Comparison of ENCODE assay signal across 1 cellular context in the genomic region with DNA sequence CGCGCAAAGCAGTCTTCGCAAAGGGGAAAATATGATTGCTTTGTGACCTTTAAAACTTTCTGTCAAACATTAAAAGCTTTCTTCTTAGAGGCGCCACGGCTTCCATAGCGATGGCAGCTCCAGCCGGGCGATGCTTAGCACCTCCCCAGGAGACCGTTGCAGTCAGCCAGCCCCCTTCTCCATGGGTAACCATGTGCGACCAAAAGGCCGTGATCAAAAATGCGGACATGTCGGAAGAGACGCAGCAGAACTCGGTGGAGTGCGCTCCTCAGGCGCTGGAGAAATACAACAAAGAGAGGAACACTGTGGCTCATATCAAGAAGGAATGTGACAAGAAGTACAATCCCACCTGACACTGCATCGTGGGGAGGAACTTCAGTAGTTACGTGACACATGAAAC.
TF ChIP-seq lines count a peak whose summit lies in the region.

No MANE protein-coding gene starts in this region.

TF ChIP-seq in Ishikawa, 13 proteins besides CTCF, POLR2A, EP300 and RAD21 (continued from another document):
- TF ChIP-seq, protein P1, sequence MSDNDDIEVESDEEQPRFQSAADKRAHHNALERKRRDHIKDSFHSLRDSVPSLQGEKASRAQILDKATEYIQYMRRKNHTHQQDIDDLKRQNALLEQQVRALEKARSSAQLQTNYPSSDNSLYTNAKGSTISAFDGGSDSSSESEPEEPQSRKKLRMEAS (IDR thresholded peaks at IDR 0.05), result 0 out of 2 replicates have a peak, but pooled peaks have one; percentile 16
- TF ChIP-seq FOXM1 (IDR thresholded peaks at IDR 0.05; ENCODE audit: borderline replicate concordance, low read depth), result no peak
TF ChIP-seq in Ishikawa: peak in this region for 1.
